Comparison of ENCODE assay signal across 8 cellular contexts in genomic region chr21:17780539-17780938, GRCh38. TPM values are rescaled to one million over a fixed set of nuclear protein-coding genes. Genes with fewer than 3 reads are reported as not detected.
DNase-seq lines count a peak whose midpoint lies in the region; ATAC-seq and TF ChIP-seq lines count a peak whose summit lies in the region.

No MANE protein-coding gene starts in this region.

- peaks cover 0 to 4% (median 0%) of the 10 kb centered on the region in 4 donors for H3K4me1 ChIP-seq in transverse colon
- H3K4me1 ChIP-seq in mesenchymal stem cell (ENCODE audit: control insufficient read depth, insufficient read depth, low read depth, low read length), result no peaks in the 10 kb centered on the region
- H3K4me1 ChIP-seq in right atrium auricular region, result no peaks in the 10 kb centered on the region

- no peak overlapping the region for H2AK5ac ChIP-seq in mesenchymal stem cell (ENCODE audit: low read length, severe bottlenecking)

- no peak overlapping the region for H2BK15ac ChIP-seq in mesenchymal stem cell (ENCODE audit: low read depth, poor library complexity, severe bottlenecking)

- H4K91ac ChIP-seq in mesenchymal stem cell (ENCODE audit: low read length), result no peak overlapping the region

- H2BK120ac ChIP-seq in mesenchymal stem cell (ENCODE audit: low read depth, low read length), result no peak overlapping the region

- TF ChIP-seq CTCF in transverse colon (IDR thresholded peaks at IDR 0.05) (no peak), right atrium auricular region (IDR thresholded peaks at IDR 0.05) (no peak)

- no peak for TF ChIP-seq EP300 in transverse colon (IDR thresholded peaks at IDR 0.05; ENCODE audit: low read depth)

- H3K4ac ChIP-seq in mesenchymal stem cell (ENCODE audit: low read depth in 1 of 2, low read length in 2 of 2), result no peak overlapping the region

- H3K9ac ChIP-seq in mesenchymal stem cell (ENCODE audit: low read length), result no peak overlapping the region

- ATAC-seq in HG03280 (IDR thresholded peaks at IDR 0.05; ENCODE audit: unreplicated experiment), result peak; percentile 29

- no peaks in the 10 kb centered on the region for H3K27me3 ChIP-seq in transverse colon
- H3K27me3 ChIP-seq in mesenchymal stem cell (ENCODE audit: control insufficient read depth in 1 of 2, insufficient read depth in 1 of 2, low read length in 2 of 2), result no peaks in the 10 kb centered on the region
- no peaks in the 10 kb centered on the region for H3K27me3 ChIP-seq in right atrium auricular region

- H3K18ac ChIP-seq in mesenchymal stem cell (ENCODE audit: low read depth in 1 of 2, low read length in 2 of 2), result no peak overlapping the region

- DNase-seq in stimulated activated CD4-positive, alpha-beta T cell treated with anti-CD3 and anti-CD28 coated beads, Interleukin-15, amount 100 ng/mL, for 24 hours, result peak; percentile 44
- no peak for DNase-seq in stimulated activated CD4-positive, alpha-beta T cell treated with anti-CD3 and anti-CD28 coated beads, Interleukin-2, amount 100 ng/mL, for 48 hours
- DNase-seq in activated CD4-positive, alpha-beta T cell treated with anti-CD3 and anti-CD28 coated beads, Interleukin-2, amount 50 U/mL, for 4 hours, result peak; percentile 32 to 46
- peak; percentile 22 for DNase-seq in transverse colon
- no peak for DNase-seq in NCI-H510A treated with DMSO at 0.1 percent for 48 hours (lab: John Stamatoyannopoulos, UW)
- DNase-seq in mesenchymal stem cell, result no peak
- no peak for DNase-seq in right atrium auricular region (ENCODE audit: low spot score)

- no peak overlapping the region for H2BK12ac ChIP-seq in mesenchymal stem cell (ENCODE audit: low read length in 2 of 2)

- H3K4me3 ChIP-seq in transverse colon (no peak overlapping the region), mesenchymal stem cell (ENCODE audit: insufficient read depth in 1 of 2, low read depth in 1 of 2, low read length in 2 of 2) (no peak overlapping the region), right atrium auricular region (no peak overlapping the region)

- in situ Hi-C loops in transverse colon (cut with MboI; ENCODE audit: low pct_ligation_motif_present in 1 of 4, low pct_unique_long_range_greater_than_20kb in 1 of 4, low sequenced_read_pairs in 3 of 4), result no loop called here

- WGBS in transverse colon (ENCODE audit: low coverage in 1 of 2), 2 donors, result 65 to 89% methylated on average over 3 to 6 of the region's 6 CpGs
- WGBS in mesenchymal stem cell, result 92% methylated on average over 5 of the region's 6 CpGs

- H3K4me2 ChIP-seq in mesenchymal stem cell (ENCODE audit: low read length, poor library complexity, severe bottlenecking), result no peak overlapping the region

- H3K27ac ChIP-seq in transverse colon (peak overlapping the region in 2 of 4 donors; percentile 12 to 42), mesenchymal stem cell (ENCODE audit: low read length, poor library complexity, severe bottlenecking) (no peak overlapping the region), right atrium auricular region (no peak overlapping the region)

- H3K9me3 ChIP-seq in transverse colon, result no peaks in the 10 kb centered on the region
- no peaks in the 10 kb centered on the region for H3K9me3 ChIP-seq in mesenchymal stem cell (ENCODE audit: control insufficient read depth, low read length)
- H3K9me3 ChIP-seq in right atrium auricular region, result no peaks in the 10 kb centered on the region

- no peak overlapping the region for H2BK5ac ChIP-seq in mesenchymal stem cell (ENCODE audit: low read depth, low read length, poor library complexity, severe bottlenecking)

- no peak overlapping the region for H4K8ac ChIP-seq in mesenchymal stem cell (ENCODE audit: low read length)

- H3K79me1 ChIP-seq in mesenchymal stem cell (replicated peaks; ENCODE audit: low read length, poor library complexity, severe bottlenecking), result no peaks in the 10 kb centered on the region

- intact Hi-C loops in transverse colon (cut with DNase I; ENCODE audit: low total_unique reads), result no loop called here

- H3K23ac ChIP-seq in mesenchymal stem cell (ENCODE audit: low read length in 2 of 2), result no peak overlapping the region

- TF ChIP-seq POLR2A in transverse colon (IDR thresholded peaks at IDR 0.05), result no peak

- H2AFZ ChIP-seq in mesenchymal stem cell (ENCODE audit: low read depth, low read length), result no peak overlapping the region

- no peak overlapping the region for H3K14ac ChIP-seq in mesenchymal stem cell (ENCODE audit: low read length in 2 of 2)

- H3K36me3 ChIP-seq in transverse colon (no peaks in the 10 kb centered on the region), mesenchymal stem cell (ENCODE audit: control insufficient read depth in 1 of 2, insufficient read depth in 2 of 2, low read depth in 1 of 2, low read length in 2 of 2) (peaks cover 0 to 19% of the 10 kb centered on the region in 2 experiments), right atrium auricular region (no peaks in the 10 kb centered on the region)

RNA-seq across cellular contexts. Expression of gene C21orf91, which starts 38.6 kb away (rescaled TPM):
- total RNA-seq in transverse colon (10 to 100 TPM in 1 of 4 donors, 1 to 10 TPM in 3; 3.2 to 10.8 (median 5.6) TPM), right atrium auricular region (1 to 10 TPM; 3.9 to 5.3 TPM)
- 20.5 TPM for polyA plus RNA-seq in mesenchymal stem cell (2013, experiment 1 of 2)
- polyA plus RNA-seq in mesenchymal stem cell (2013, experiment 2 of 2), result 21.6 TPM

Comparison
In these comparisons a context has a peak if more than half of its experiments do, and no peak if none do; other contexts are left out.
1. DNase-seq: peak in stimulated activated CD4-positive, alpha-beta T cell treated with anti-CD3 and anti-CD28 coated beads, Interleukin-15, amount 100 ng/mL, for 24 hours (single experiment), activated CD4-positive, alpha-beta T cell treated with anti-CD3 and anti-CD28 coated beads, Interleukin-2, amount 50 U/mL, for 4 hours (2 of 2) and transverse colon (single experiment); none in stimulated activated CD4-positive, alpha-beta T cell treated with anti-CD3 and anti-CD28 coated beads, Interleukin-2, amount 100 ng/mL, for 48 hours (0 of 2), NCI-H510A treated with DMSO at 0.1 percent for 48 hours (single experiment), mesenchymal stem cell (single experiment) and right atrium auricular region (single experiment).